ENCODE assay signal across 25 cellular contexts in genomic region chr21:35993875-35994490, GRCh38.
DNase-seq lines count a peak whose midpoint lies in the region; ATAC-seq, FAIRE-seq and TF ChIP-seq lines count a peak whose summit lies in the region.
"Had no signal": no experiment of that assay in that cellular context is flagged by ENCODE, and none has a peak within 500 bp of the region (broad histone marks: within the 10 kb centered on the region; RNA-seq: fewer than 3 reads in every experiment).

No MANE protein-coding gene starts in this region.

- no peak overlapping the region for H3K14ac ChIP-seq in neuronal stem cell (ENCODE audit: low read length)

- H3K27me3 Mint-ChIP-seq in stimulated activated naive B cell treated with anti-CD40 and anti-IgM and Interleukin-4, amounts not matched to agents 10 μg/mL and 1 μg/mL and 100 μg/mL, for 72 hours: peaks cover 14 to 24% of the 10 kb centered on the region in 2 donors

- no peak overlapping the region for H4K8ac ChIP-seq in neuronal stem cell (ENCODE audit: low read depth, low read length)

- H3K27me3 ChIP-seq in HepG2 (ENCODE audit: control insufficient read depth in 1 of 2, insufficient read depth in 2 of 2, low read length in 2 of 2) (peaks cover 0 to 4% of the 10 kb centered on the region in 2 experiments; a peak in 1 of 5 replicates), right lobe of liver (no peaks in the 10 kb centered on the region), bronchial epithelial cell (ENCODE audit: control insufficient read depth, insufficient read depth, low read length) (peaks cover 4% of the 10 kb centered on the region), neuronal stem cell (ENCODE audit: control insufficient read depth in 3 of 3, insufficient read depth in 3 of 3, low read depth in 1 of 3, low read length in 3 of 3) (no peaks in the 10 kb centered on the region)
- H3K27me3 ChIP-seq: BE2C had no signal

- H3K4me1 ChIP-seq in HepG2 (ENCODE audit: insufficient read depth, low read length) (peaks cover 49% of the 10 kb centered on the region), right lobe of liver (no peaks in the 10 kb centered on the region), neuronal stem cell (ENCODE audit: control insufficient read depth in 2 of 2, insufficient read depth in 1 of 2, low read depth in 1 of 2, low read length in 2 of 2) (no peaks in the 10 kb centered on the region)
- H3K4me1 ChIP-seq: BE2C, HAP-1 had no signal

- H3K36me3 ChIP-seq in HepG2 (replicated peaks in 1 of 2; ENCODE audit: control insufficient read depth in 1 of 2, insufficient read depth in 2 of 2, low read length in 2 of 2) (no peaks in the 10 kb centered on the region), right lobe of liver (no peaks in the 10 kb centered on the region), bronchial epithelial cell (ENCODE audit: control insufficient read depth, insufficient read depth, low read length) (no peaks in the 10 kb centered on the region), neuronal stem cell (replicated peaks in 1 of 2; ENCODE audit: control insufficient read depth in 2 of 2, insufficient read depth in 2 of 2, low read length in 2 of 2) (no peaks in the 10 kb centered on the region)
- H3K36me3 ChIP-seq: BE2C; BLaER1 treated with 17β-estradiol and CSF1 and Interleukin-3, amounts not matched to agents 10 nM and 100 nM; HAP-1 had no signal

- no peak overlapping the region for H2AK5ac ChIP-seq in neuronal stem cell (ENCODE audit: low read depth, low read length)

- ATAC-seq in HepG2 (no peak), right lobe of liver (no peak)
- no peak for ATAC-seq in stimulated activated naive B cell treated with anti-CD40 and anti-IgM and Interleukin-4, amounts not matched to agents 10 μg/mL and 1 μg/mL and 100 μg/mL, for 72 hours (replicated peaks)
- ATAC-seq: GM12878, GM23338 had no signal

- H3K79me1 ChIP-seq in neuronal stem cell (ENCODE audit: low read depth, low read length): no peaks in the 10 kb centered on the region

- intact Hi-C loops in HepG2 (cut with micrococcal nuclease; ENCODE audit: unreplicated experiment): no loop called here
- intact Hi-C loops in right lobe of liver (cut with DNase I): no loop called here

- TF ChIP-seq RAD21 in HepG2 (CRISPR knock-in tag; IDR thresholded peaks at IDR 0.05): no peak

- POLR2A ChIA-PET in HepG2 (lab: Yijun Ruan, JAX): no interaction called here

- TF ChIP-seq CTCF in HepG2 (CRISPR knock-in tag; IDR thresholded peaks at IDR 0.05) (no peak), right lobe of liver (IDR thresholded peaks at IDR 0.05) (no peak), bronchial epithelial cell (IDR thresholded peaks at IDR 0.05; ENCODE audit: insufficient read depth, low read length, severe bottlenecking) (no peak)

- no peaks in the 10 kb centered on the region for H3K9me3 Mint-ChIP-seq in stimulated activated naive B cell treated with anti-CD40 and anti-IgM and Interleukin-4, amounts not matched to agents 10 μg/mL and 1 μg/mL and 100 μg/mL, for 72 hours
- H3K9me3 Mint-ChIP-seq: CD4-positive, alpha-beta T cell; CD8-positive, alpha-beta memory T cell; GM23338 had no signal

- no peak for TF ChIP-seq EP300 in HepG2 (IDR thresholded peaks at IDR 0.05; ENCODE audit: low read depth in 2 of 2, low read length in 2 of 2)
- TF ChIP-seq EP300 in HepG2 (CRISPR knock-in tag; IDR thresholded peaks at IDR 0.05; ENCODE audit: borderline replicate concordance): no peak

- H3K27ac ChIP-seq in HepG2 (ENCODE audit: extremely low read length, insufficient read depth, low read length) (no peak overlapping the region), right lobe of liver (no peak overlapping the region), neuronal stem cell (replicated peaks; ENCODE audit: low read length) (no peak overlapping the region)
- H3K27ac ChIP-seq: 22Rv1; BLaER1 treated with 17β-estradiol and CSF1 and Interleukin-3, amounts not matched to agents 10 nM and 100 nM had no signal

- no peak overlapping the region for H2BK15ac ChIP-seq in neuronal stem cell (ENCODE audit: low read length)

- H3K4me3 ChIP-seq in HepG2 (replicated peaks in 1 of 3; ENCODE audit: insufficient read depth in 1 of 3, low read depth in 2 of 3, low read length in 3 of 3): no peak overlapping the region
- H3K4me3 ChIP-seq in right lobe of liver: no peak overlapping the region
- H3K4me3 ChIP-seq in bronchial epithelial cell (ENCODE audit: low read depth, low read length): no peak overlapping the region
- no peak overlapping the region for H3K4me3 ChIP-seq in neuronal stem cell (ENCODE audit: low read length in 2 of 2)
- H3K4me3 ChIP-seq: BLaER1 treated with 17β-estradiol and CSF1 and Interleukin-3, amounts not matched to agents 10 nM and 100 nM; GM12878; GM23338; HAP-1 had no signal

- no peak overlapping the region for H3K18ac ChIP-seq in neuronal stem cell (ENCODE audit: low read length)

- peak overlapping the region; percentile 25 for H3K23ac ChIP-seq in neuronal stem cell (ENCODE audit: low read depth, low read length, poor library complexity)

- no peak overlapping the region for H4K91ac ChIP-seq in neuronal stem cell (ENCODE audit: low read depth, low read length, poor library complexity)

- H3K9me3 ChIP-seq in HepG2 (ENCODE audit: low read length) (no peaks in the 10 kb centered on the region), right lobe of liver (no peaks in the 10 kb centered on the region), neuronal stem cell (replicated peaks in 1 of 2; ENCODE audit: control insufficient read depth in 2 of 2, insufficient read depth in 1 of 2, low read depth in 1 of 2, low read length in 2 of 2) (no peaks in the 10 kb centered on the region)
- H3K9me3 ChIP-seq: BE2C, HAP-1 had no signal

- in situ Hi-C loops in HepG2 (cut with HindIII; ENCODE audit: extremely low pct_ligation_motif_present, low pct_unique_long_range_greater_than_20kb): no loop called here

- TF ChIP-seq POLR2A in HepG2 (IDR thresholded peaks at IDR 0.05; ENCODE audit: insufficient read depth in 1 of 2, low read depth in 2 of 2, low read length in 2 of 2) (no peak), right lobe of liver (IDR thresholded peaks at IDR 0.05) (no peak)

- no peak overlapping the region for H3K4me3 Mint-ChIP-seq in stimulated activated naive B cell treated with anti-CD40 and anti-IgM and Interleukin-4, amounts not matched to agents 10 μg/mL and 1 μg/mL and 100 μg/mL, for 72 hours
- H3K4me3 Mint-ChIP-seq: CD14-positive monocyte; CD4-positive, alpha-beta T cell; CD8-positive, alpha-beta memory T cell; GM23338 had no signal

- no peaks in the 10 kb centered on the region for H3K4me1 Mint-ChIP-seq in stimulated activated naive B cell treated with anti-CD40 and anti-IgM and Interleukin-4, amounts not matched to agents 10 μg/mL and 1 μg/mL and 100 μg/mL, for 72 hours
- H3K4me1 Mint-ChIP-seq: GM23338 had no signal

- FAIRE-seq in HepG2 (lab: Jason Lieb, UNC): no peak
- FAIRE-seq in bronchial epithelial cell (lab: Jason Lieb, UNC): peak; percentile 13
- FAIRE-seq: A204.1, D721Med, GM12878, GM19239, H54 had no signal

- DNase-seq in HepG2 (ENCODE audit: low spot score) (no peak), right lobe of liver (no peak), bronchial epithelial cell (ENCODE audit: low read depth) (no peak), neuronal stem cell (ENCODE audit: low spot score) (no peak), amygdala (lab: John Stamatoyannopoulos, UW) (no peak)
- no peak for DNase-seq in stimulated activated naive B cell treated with anti-CD40 and anti-IgM and Interleukin-4, amounts not matched to agents 10 μg/mL and 1 μg/mL and 100 μg/mL, for 72 hours
- DNase-seq: ACHN; AML-193; BE2C; CD4-positive, alpha-beta T cell; CD8-positive, alpha-beta memory T cell; DMS 273 treated with DMSO at 0.1 percent for 48 hours; DMS79; EL; GDM1 had no signal

- H3K27ac Mint-ChIP-seq in stimulated activated naive B cell treated with anti-CD40 and anti-IgM and Interleukin-4, amounts not matched to agents 10 μg/mL and 1 μg/mL and 100 μg/mL, for 72 hours: no peak overlapping the region
- H3K27ac Mint-ChIP-seq: CD14-positive monocyte; CD4-positive, alpha-beta T cell; CD8-positive, alpha-beta memory T cell; GM23338 had no signal

- H2BK5ac ChIP-seq in neuronal stem cell (ENCODE audit: low read length): no peak overlapping the region

- no peak overlapping the region for H2AFZ ChIP-seq in HepG2 (ENCODE audit: low read length)
- H2AFZ ChIP-seq in neuronal stem cell (ENCODE audit: low read length): no peak overlapping the region
- H2AFZ ChIP-seq: GM23338 had no signal

- no peak overlapping the region for H2BK12ac ChIP-seq in neuronal stem cell (ENCODE audit: low read length)

- H3K4me2 ChIP-seq in HepG2 (ENCODE audit: low read depth, low read length): no peak overlapping the region
- no peak overlapping the region for H3K4me2 ChIP-seq in neuronal stem cell (ENCODE audit: insufficient read depth, low read length, poor library complexity, severe bottlenecking)
- H3K4me2 ChIP-seq: BLaER1 treated with 17β-estradiol and CSF1 and Interleukin-3, amounts not matched to agents 10 nM and 100 nM; GM23338 had no signal

- WGBS in HepG2 (ENCODE audit: low lambda C conversion rate): 22% methylated on average over 3 of the region's 3 CpGs
- 64% methylated on average over 3 of the region's 3 CpGs for WGBS in right lobe of liver (ENCODE audit: insufficient coverage, low coverage, low lambda C conversion rate, missing lambda C conversion rate)
- WGBS in neuronal stem cell (ENCODE audit: extremely low coverage in 2 of 2, insufficient read length in 2 of 2, insufficient replicate concordance in 1 of 2), 2 donors: 100% methylated on average over 1 to 3 of the region's 3 CpGs

- no peak overlapping the region for H3K9ac ChIP-seq in HepG2 (ENCODE audit: insufficient read depth, low read depth, low read length)
- no peak overlapping the region for H3K9ac ChIP-seq in neuronal stem cell (ENCODE audit: low read depth, low read length, poor library complexity)
- H3K9ac ChIP-seq: BLaER1 treated with 17β-estradiol and CSF1 and Interleukin-3, amounts not matched to agents 10 nM and 100 nM had no signal

- no peaks in the 10 kb centered on the region for H3K36me3 Mint-ChIP-seq in stimulated activated naive B cell treated with anti-CD40 and anti-IgM and Interleukin-4, amounts not matched to agents 10 μg/mL and 1 μg/mL and 100 μg/mL, for 72 hours
- H3K36me3 Mint-ChIP-seq: CD14-positive monocyte; CD8-positive, alpha-beta memory T cell had no signal

- BruUV-seq in HepG2 (replicated peaks; lab: Mats Ljungman, UMichigan): no TSS peak

- no peaks in the 10 kb centered on the region for H3K79me2 ChIP-seq in HepG2 (ENCODE audit: insufficient read depth, low read length)

- H4K20me1 ChIP-seq in HepG2 (ENCODE audit: insufficient read depth, low read length): no peaks in the 10 kb centered on the region
- H4K20me1 ChIP-seq: BLaER1 treated with 17β-estradiol and CSF1 and Interleukin-3, amounts not matched to agents 10 nM and 100 nM had no signal

- no peak overlapping the region for H3K4ac ChIP-seq in neuronal stem cell (ENCODE audit: low read length)

- H2BK120ac ChIP-seq in neuronal stem cell (ENCODE audit: low read depth, low read length): no peak overlapping the region

- CTCF ChIA-PET in HepG2 (lab: Yijun Ruan, JAX; ENCODE audit: low intra/inter-chr PET ratio, low total read pairs): no interaction called here
